In the genomic region with DNA sequence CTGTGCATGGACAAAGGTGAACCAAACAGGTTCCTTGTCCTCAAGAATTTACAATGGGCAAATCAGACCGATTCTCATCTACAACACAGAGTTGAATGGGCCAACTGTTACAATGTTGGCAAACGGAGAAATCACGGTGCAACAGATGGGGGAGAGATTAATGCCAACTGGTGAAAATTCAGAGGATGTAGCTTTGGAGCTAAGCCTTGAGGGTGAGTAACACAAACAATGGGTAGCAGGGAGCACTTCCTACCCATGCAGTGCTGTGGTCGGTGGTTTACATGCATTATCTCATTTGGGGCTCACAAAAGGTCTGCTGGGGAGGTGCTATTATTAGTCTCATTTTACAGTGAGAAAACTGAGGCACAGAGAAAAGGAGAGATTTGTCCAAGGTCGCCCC, we compare ENCODE assay signal across 14 cellular contexts. TPM values are rescaled to one million over a fixed set of nuclear protein-coding genes. Genes with fewer than 3 reads are reported as not detected.
DNase-seq lines count a peak whose midpoint lies in the region; ATAC-seq, FAIRE-seq and TF ChIP-seq lines count a peak whose summit lies in the region.
"Had no signal": no experiment of that assay in that cellular context is flagged by ENCODE, and none has a peak within 500 bp of the region (broad histone marks: within the 10 kb centered on the region; RNA-seq: fewer than 3 reads in every experiment).

No MANE protein-coding gene starts in this region.

- no peak for TF ChIP-seq EP300 in H1 (IDR thresholded peaks at IDR 0.05; ENCODE audit: borderline replicate concordance in 1 of 2, low read depth in 2 of 2, low read length in 2 of 2)

- H2BK15ac ChIP-seq in H1 (ENCODE audit: low read length), result peak overlapping the region; percentile 13; the same call in 1 of the 2 replicates

- no peaks in the 10 kb centered on the region for H3K36me3 ChIP-seq in BLaER1 treated with 17β-estradiol and CSF1 and Interleukin-3, amounts not matched to agents 10 nM and 100 nM
- H3K36me3 ChIP-seq in H1 (ENCODE audit: control insufficient read depth in 2 of 4, insufficient read depth in 4 of 4, low read length in 3 of 4), result no peaks in the 10 kb centered on the region
- H3K36me3 ChIP-seq: Peyer's patch had no signal

- peaks cover 15% of the 10 kb centered on the region for H3K79me1 ChIP-seq in H1 (ENCODE audit: low read depth, low read length)

- ATAC-seq in GM18909 (IDR thresholded peaks at IDR 0.05; ENCODE audit: poor library complexity, unreplicated experiment), result no peak

- TF ChIP-seq POLR2A in GM12892 (IDR thresholded peaks at IDR 0.05; ENCODE audit: low read depth, low read length) (no peak), H1 (IDR thresholded peaks at IDR 0.05; ENCODE audit: control extremely low read depth in 1 of 2, low read depth in 2 of 2, low read length in 2 of 2) (no peak)

- 0 out of 22 replicates have a peak, but pooled peaks cover 0 to 5% (median 0%) of the 10 kb centered on the region in 11 experiments for H4K20me1 ChIP-seq in BLaER1 treated with 17β-estradiol and CSF1 and Interleukin-3, amounts not matched to agents 10 nM and 100 nM
- peaks cover 15 to 16% of the 10 kb centered on the region in 2 experiments for H4K20me1 ChIP-seq in H1 (replicated peaks in 1 of 2; ENCODE audit: control insufficient read depth in 1 of 2, insufficient read depth in 2 of 2, low read length in 2 of 2)

- CTCF ChIA-PET in H1 (lab: Charles Lee; ENCODE audit: partially characterized antibody), result interaction anchor here (0.9 to 2.0 kb wide), 3 partner anchors 37 to 58 kb away, joined by 3 to 6 read pairs (median 4); no protein-coding TSS in a partner anchor

- no peak overlapping the region for H3K23ac ChIP-seq in H1 (ENCODE audit: insufficient read length)

- FAIRE-seq in GM12892 (lab: Jason Lieb, UNC), result peak; percentile 33
- FAIRE-seq in H1 (lab: Jason Lieb, UNC), result no peak
- no peak for FAIRE-seq in HTR-8/SVneo (lab: Jason Lieb, UNC)

- peak overlapping the region; percentile 95 for H2BK12ac ChIP-seq in H1 (ENCODE audit: low read depth, low read length)

- 0 out of 2 replicates have a peak overlapping the region, but pooled peaks have one; percentile 60 for H2BK5ac ChIP-seq in H1 (ENCODE audit: low read depth, low read length)

- POLR2A ChIA-PET in H1 (lab: Charles Lee; ENCODE audit: partially characterized antibody), result interaction anchor here (0.8 to 5.2 kb wide), 8 partner anchors 10 to 214 kb away, joined by 3 to 36 read pairs (median 7); partner anchors contain the start of gene HNRNPA2B1

- no peak overlapping the region for H4K8ac ChIP-seq in H1 (ENCODE audit: extremely low read depth, insufficient read depth, low read length)

- H3K23me2 ChIP-seq in H1 (ENCODE audit: low read depth, low read length), result peaks cover 6% of the 10 kb centered on the region

- peak overlapping the region; percentile 58 for H2AK5ac ChIP-seq in H1 (ENCODE audit: low read depth, low read length)

- no peak for TF ChIP-seq CTCF in H1 (IDR thresholded peaks at IDR 0.05; ENCODE audit: control extremely low read depth in 1 of 3, insufficient read depth in 1 of 3, low read depth in 1 of 3, low read length in 3 of 3)

- H2AFZ ChIP-seq in H1 (ENCODE audit: low read length), result no peak overlapping the region

- peak overlapping the region; percentile 40 for H3K4ac ChIP-seq in H1 (replicated peaks; ENCODE audit: insufficient read length, low read depth, low read length)

- no peak for DNase-seq in GM12892 (ENCODE audit: insufficient read length)
- peak; percentile 65 for DNase-seq in RPMI7951 (ENCODE audit: low read depth)
- DNase-seq in H1 (ENCODE audit: low read depth in 1 of 2, low spot score in 2 of 2), result no peak
- no peak for DNase-seq in HTR-8/SVneo (ENCODE audit: insufficient read length, low spot score)
- no peak for DNase-seq in NCI-H1930 (lab: John Stamatoyannopoulos, UW)
- no peak for DNase-seq in ecto neural progenitor cell (ENCODE audit: low spot score)
- DNase-seq: activated CD4-positive, CD25-positive, alpha-beta regulatory T cell; aorta; Peyer's patch; stimulated activated CD4-positive, alpha-beta T cell treated with anti-CD3 and anti-CD28 coated beads, Interleukin-4, amount 100 ng/mL, for 1 hour; testis had no signal

- H2BK120ac ChIP-seq in H1 (replicated peaks; ENCODE audit: low read depth, low read length), result no peak overlapping the region

- peaks cover 43 to 48% (median 46%) of the 10 kb centered on the region in 10 experiments for H3K4me1 ChIP-seq in BLaER1 treated with 17β-estradiol and CSF1 and Interleukin-3, amounts not matched to agents 10 nM and 100 nM
- H3K4me1 ChIP-seq in H1 (replicated peaks in 1 of 4; ENCODE audit: control insufficient read depth in 3 of 4, insufficient read depth in 4 of 4, low read length in 3 of 4), result peaks cover 11 to 27% (median 21%) of the 10 kb centered on the region in 4 experiments
- H3K4me1 ChIP-seq: testis had no signal

- peak overlapping the region in 1 of 11 experiments; percentile 77; a peak in 2 of 22 replicates for H3K27ac ChIP-seq in BLaER1 treated with 17β-estradiol and CSF1 and Interleukin-3, amounts not matched to agents 10 nM and 100 nM
- H3K27ac ChIP-seq in H1 (ENCODE audit: low read depth, low read length), result no peak overlapping the region
- H3K27ac ChIP-seq: epithelial cell of prostate, testis had no signal

- H4K91ac ChIP-seq in H1 (replicated peaks; ENCODE audit: insufficient read length, low read length), result no peak overlapping the region

- H2BK20ac ChIP-seq in H1 (ENCODE audit: low read length), result peak overlapping the region; percentile 66

- H3K9me3 ChIP-seq in BLaER1 treated with 17β-estradiol and CSF1 and Interleukin-3, amounts not matched to agents 10 nM and 100 nM (replicated peaks in 1 of 11), result peaks cover 11 to 24% (median 18%) of the 10 kb centered on the region in 11 experiments
- H3K9me3 ChIP-seq in H1 (ENCODE audit: insufficient read depth in 2 of 2, low read depth in 1 of 2, low read length in 1 of 2), result peaks cover 7 to 13% of the 10 kb centered on the region in 2 experiments; a peak in 2 of 4 replicates
- H3K9me3 ChIP-seq: Peyer's patch, testis had no signal

- no peak overlapping the region for H3K56ac ChIP-seq in H1 (replicated peaks; ENCODE audit: insufficient read length, low read depth, low read length)

- no peak for TF ChIP-seq RAD21 in H1 (IDR thresholded peaks at IDR 0.05 in 1 of 2, conservative IDR thresholded peaks at IDR 0.05 in 1 of 2; ENCODE audit: low read depth in 2 of 2, low read length in 2 of 2)

- H3K4me2 ChIP-seq in BLaER1 treated with 17β-estradiol and CSF1 and Interleukin-3, amounts not matched to agents 10 nM and 100 nM, result peak overlapping the region; percentile 73 to 98 (median 97); a peak in 21 of 22 replicates
- peak overlapping the region; percentile 57 to 98; a peak in 1 of 4 replicates for H3K4me2 ChIP-seq in H1 (ENCODE audit: insufficient read depth in 1 of 2, low read depth in 2 of 2, low read length in 2 of 2)

- H3K4me3 ChIP-seq in BLaER1 treated with 17β-estradiol and CSF1 and Interleukin-3, amounts not matched to agents 10 nM and 100 nM, result peak overlapping the region in 3 of 10 experiments; percentile 85 to 93 (median 85); a peak in 5 of 20 replicates
- no peak overlapping the region for H3K4me3 ChIP-seq in H1 (ENCODE audit: extremely low read depth in 1 of 4, insufficient read depth in 2 of 4, low read depth in 3 of 4, low read length in 4 of 4)

- H3K18ac ChIP-seq in H1 (ENCODE audit: extremely low read depth, low read length), result no peak overlapping the region

- WGBS in H1 (ENCODE audit: extremely low coverage in 1 of 2, insufficient coverage in 1 of 2, insufficient read length in 1 of 2, insufficient replicate concordance in 2 of 2, low coverage in 1 of 2, low lambda C conversion rate in 2 of 2, missing lambda C conversion rate in 1 of 2), 2 experiments, result 80% methylated on average over 5 of the region's 5 CpGs; no CpG with 5 or more reads in 1 of the 2 experiments

- no peak overlapping the region for H4K5ac ChIP-seq in H1 (ENCODE audit: insufficient read length, low read depth, low read length)

- peak overlapping the region in 1 of 11 experiments; percentile 82; a peak in 1 of 22 replicates for H3K9ac ChIP-seq in BLaER1 treated with 17β-estradiol and CSF1 and Interleukin-3, amounts not matched to agents 10 nM and 100 nM
- H3K9ac ChIP-seq in H1 (replicated peaks in 1 of 4; ENCODE audit: extremely low read depth in 1 of 4, low read depth in 3 of 4, low read length in 3 of 4), result no peak overlapping the region

- H3K79me2 ChIP-seq in H1 (ENCODE audit: control insufficient read depth in 1 of 2, insufficient read depth in 2 of 2, low read length in 2 of 2), result peaks cover 6 to 34% of the 10 kb centered on the region in 2 experiments

- peaks cover 0 to 10% (median 0%) of the 10 kb centered on the region in 11 experiments; a peak in 1 of 22 replicates for H3K27me3 ChIP-seq in BLaER1 treated with 17β-estradiol and CSF1 and Interleukin-3, amounts not matched to agents 10 nM and 100 nM
- peaks cover 0 to 7% (median 0%) of the 10 kb centered on the region in 4 experiments; a peak in 2 of 7 replicates for H3K27me3 ChIP-seq in H1 (replicated peaks in 1 of 4; ENCODE audit: control insufficient read depth in 3 of 4, extremely low read depth in 1 of 4, insufficient read depth in 3 of 4, low read length in 3 of 4)
- H3K27me3 ChIP-seq: Peyer's patch, testis had no signal

- H3K14ac ChIP-seq in H1 (ENCODE audit: insufficient read length), result no peak overlapping the region

RNA-seq across cellular contexts. Expression of gene NFE2L3, which starts 0.9 kb away (rescaled TPM):
- 17.1 TPM for polyA plus RNA-seq in GM12892 (2012; ENCODE audit: missing spikeins)
- total RNA-seq in RPMI7951 (2014; rRNA removed; shearing (Covaris generic)), result 53.7 and 60.3 TPM in 2 replicates
- 62.6 and 64.9 TPM in 2 replicates for total RNA-seq in H1 (2021; fragmentation: NEBNext Ultra II Directional; extraction: Animal tissue kit (Norgen Biotek cat#: 25700))
- 27.6 and 76.5 TPM in 2 replicates for polyA plus RNA-seq in H1 (2011; rRNA removed)
- 39.6 TPM for polyA plus RNA-seq in H1 (2011; cell fraction: cytosol; rRNA removed)
- 19.2 TPM for polyA plus RNA-seq in H1 (2011; cell fraction: nucleus; rRNA removed)
- 35.5 to 56.0 TPM (median 45.7 TPM) in 4 replicates for polyA plus RNA-seq in H1 (2012, experiment 1 of 2)
- 14.2 TPM for polyA plus RNA-seq in H1 (2012, experiment 2 of 2)
- 169 TPM for polyA plus RNA-seq in H1 (2013, experiment 1 of 2)
- 181 TPM for polyA plus RNA-seq in H1 (2013, experiment 2 of 2)
- polyA minus RNA-seq in H1 (2011; rRNA and poly(A)+ RNA removed), result 35.9 and 101 TPM in 2 replicates
- 22.8 TPM for polyA minus RNA-seq in H1 (2011; cell fraction: cytosol; rRNA and poly(A)+ RNA removed)
- polyA minus RNA-seq in H1 (2011; cell fraction: nucleus; rRNA and poly(A)+ RNA removed), result 35.1 TPM

RNA-seq across cellular contexts. Expression of gene HNRNPA2B1, which starts 49.5 kb away (rescaled TPM):
- polyA plus RNA-seq in GM12892 (2012; ENCODE audit: missing spikeins), result 837 TPM
- total RNA-seq in RPMI7951 (2014; rRNA removed; shearing (Covaris generic)), result 253 and 254 TPM in 2 replicates
- total RNA-seq in H1 (2021; fragmentation: NEBNext Ultra II Directional; extraction: Animal tissue kit (Norgen Biotek cat#: 25700)), result 1,232 and 1,255 TPM in 2 replicates
- polyA plus RNA-seq in H1 (2011; rRNA removed), result 194 and 276 TPM in 2 replicates
- 827 TPM for polyA plus RNA-seq in H1 (2011; cell fraction: cytosol; rRNA removed)
- polyA plus RNA-seq in H1 (2011; cell fraction: nucleus; rRNA removed), result 197 TPM
- polyA plus RNA-seq in H1 (2012, experiment 1 of 2), result 1,566 to 1,828 TPM (median 1,703 TPM) in 4 replicates
- 307 TPM for polyA plus RNA-seq in H1 (2012, experiment 2 of 2)
- 749 TPM for polyA plus RNA-seq in H1 (2013, experiment 1 of 2)
- polyA plus RNA-seq in H1 (2013, experiment 2 of 2), result 693 TPM
- 157 and 166 TPM in 2 replicates for polyA minus RNA-seq in H1 (2011; rRNA and poly(A)+ RNA removed)
- 245 TPM for polyA minus RNA-seq in H1 (2011; cell fraction: cytosol; rRNA and poly(A)+ RNA removed)
- polyA minus RNA-seq in H1 (2011; cell fraction: nucleus; rRNA and poly(A)+ RNA removed), result 224 TPM

RNA-seq across cellular contexts. Expression of gene CBX3, which starts 50.4 kb away (rescaled TPM):
- 226 TPM for polyA plus RNA-seq in GM12892 (2012; ENCODE audit: missing spikeins)
- total RNA-seq in RPMI7951 (2014; rRNA removed; shearing (Covaris generic)), result 403 and 427 TPM in 2 replicates
- total RNA-seq in H1 (2021; fragmentation: NEBNext Ultra II Directional; extraction: Animal tissue kit (Norgen Biotek cat#: 25700)), result 252 and 258 TPM in 2 replicates
- polyA plus RNA-seq in H1 (2011; rRNA removed), result 48.7 and 71.3 TPM in 2 replicates
- 108 TPM for polyA plus RNA-seq in H1 (2011; cell fraction: cytosol; rRNA removed)
- polyA plus RNA-seq in H1 (2011; cell fraction: nucleus; rRNA removed), result 30.8 TPM
- 126 to 242 TPM (median 134 TPM) in 4 replicates for polyA plus RNA-seq in H1 (2012, experiment 1 of 2)
- 21.1 TPM for polyA plus RNA-seq in H1 (2012, experiment 2 of 2)
- polyA plus RNA-seq in H1 (2013, experiment 1 of 2), result 208 TPM
- 214 TPM for polyA plus RNA-seq in H1 (2013, experiment 2 of 2)
- polyA minus RNA-seq in H1 (2011; rRNA and poly(A)+ RNA removed), result 30.5 and 38.3 TPM in 2 replicates
- 47.8 TPM for polyA minus RNA-seq in H1 (2011; cell fraction: cytosol; rRNA and poly(A)+ RNA removed)
- 130 TPM for polyA minus RNA-seq in H1 (2011; cell fraction: nucleus; rRNA and poly(A)+ RNA removed)
